ENCODE assay signal across 1 cellular context in genomic region chr3:171514466-171514865, GRCh38.
TF ChIP-seq lines count a peak whose summit lies in the region.

No MANE protein-coding gene starts in this region.

TF ChIP-seq in HCT116, 20 proteins besides CTCF, POLR2A, EP300 and RAD21 (continued from another document):
- no peak for TF ChIP-seq FOSL1 (IDR thresholded peaks at IDR 0.05; ENCODE audit: low read depth)
- TF ChIP-seq ATF3 (IDR thresholded peaks at IDR 0.05): no peak
- TF ChIP-seq EZH2phosphoT487 (IDR thresholded peaks at IDR 0.05; ENCODE audit: borderline replicate concordance): no peak
- no peak for TF ChIP-seq SIN3A (IDR thresholded peaks at IDR 0.05; ENCODE audit: low read depth)
- TF ChIP-seq EGR1 (IDR thresholded peaks at IDR 0.05; ENCODE audit: low read depth): no peak
- TF ChIP-seq ZBTB33 (IDR thresholded peaks at IDR 0.05; ENCODE audit: extremely low read depth, insufficient replicate concordance, low read length): no peak
